27 cellular contexts compared by ENCODE assay signal in the genomic region with DNA sequence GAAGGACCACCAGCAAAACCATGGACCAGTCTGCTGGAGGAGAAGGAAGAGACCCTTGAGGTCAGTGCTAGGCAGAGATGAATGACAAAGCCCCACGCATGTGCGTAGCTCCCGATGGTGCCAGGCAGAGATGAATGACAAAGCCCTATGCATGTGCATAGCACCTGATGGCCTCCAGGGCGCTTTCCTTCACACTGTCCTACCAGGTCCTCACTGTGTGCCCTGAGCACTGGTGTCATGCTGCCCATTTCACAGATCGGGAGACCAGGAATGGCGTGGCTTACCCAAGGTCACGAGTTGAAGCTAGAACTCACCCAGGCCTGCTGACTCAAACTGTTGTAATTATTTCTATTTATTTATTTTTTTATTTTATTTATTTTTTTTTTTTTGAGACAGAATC.
"Had no signal": no experiment of that assay in that cellular context is flagged by ENCODE, and none has a peak within 500 bp of the region (broad histone marks: within the 10 kb centered on the region; RNA-seq: fewer than 3 reads in every experiment).

No MANE protein-coding gene starts in this region.

- H3K4me3 Mint-ChIP-seq: activated CD4-positive, alpha-beta memory T cell treated with anti-CD3 and anti-CD28 coated beads for 36 hours; activated CD4-positive, alpha-beta T cell treated with anti-CD3 and anti-CD28 coated beads, Interleukin-2, amount 10 ng/mL, durations not matched to agents 24 days and 14 days; activated T-cell treated with anti-CD3 and anti-CD28 coated beads, Interleukin-2, amount 50 U/mL, for 24 hours; activated T-helper 17 cell treated with anti-CD3 and anti-CD28 coated beads, Interleukin-2, amount 50 U/mL, for 72 hours; dendritic cell treated with granulocyte-macrophage colony-stimulating factor and Interleukin-4, amounts not matched to agents 40 ng/mL and 50 ng/mL, for 4 days; nephron; stimulated activated effector memory CD8-positive, alpha-beta T cell treated with anti-CD3 and anti-CD28 coated beads, Interleukin-12 subunit alpha, Interleukin-12 subunit beta, amount 100 ng/mL, for 72 hours; stimulated activated naive CD8-positive, alpha-beta T cell treated with anti-CD3 and anti-CD28 coated beads, Interleukin-15, Interleukin-2, amounts not matched to agents 100 ng/mL and 50 ng/mL, for 24 hours had no signal

- H3K4me3 ChIP-seq: gastrocnemius medialis, skin epidermis, upper lobe of left lung had no signal

- H3K9me3 ChIP-seq: gastrocnemius medialis, neutrophil, upper lobe of left lung had no signal

- H3K4me1 Mint-ChIP-seq: activated CD4-positive, alpha-beta T cell treated with anti-CD3 and anti-CD28 coated beads, Interleukin-2, amount 10 ng/mL, durations not matched to agents 24 days and 14 days; activated T-helper 17 cell treated with anti-CD3 and anti-CD28 coated beads, Interleukin-2, amount 50 U/mL, for 72 hours; stimulated activated effector memory CD8-positive, alpha-beta T cell treated with anti-CD3 and anti-CD28 coated beads, Interleukin-12 subunit alpha, Interleukin-12 subunit beta, amount 100 ng/mL, for 72 hours had no signal

- ATAC-seq: activated CD4-positive, CD25-positive, alpha-beta regulatory T cell treated with anti-CD3 and anti-CD28 coated beads, Interleukin-2, amount 50 U/mL, for 24 hours; activated T-helper 17 cell treated with anti-CD3 and anti-CD28 coated beads, Interleukin-2, amount 50 U/mL, for 72 hours; gastrocnemius medialis; sciatic nerve; stimulated activated effector memory CD8-positive, alpha-beta T cell treated with anti-CD3 and anti-CD28 coated beads, Interleukin-12 subunit alpha, Interleukin-12 subunit beta, amount 100 ng/mL, for 72 hours had no signal

- H3K9me3 Mint-ChIP-seq: activated CD4-positive, alpha-beta T cell treated with anti-CD3 and anti-CD28 coated beads, Interleukin-2, amount 10 ng/mL, durations not matched to agents 24 days and 14 days; activated T-helper 17 cell treated with anti-CD3 and anti-CD28 coated beads, Interleukin-2, amount 50 U/mL, for 72 hours; dendritic cell treated with granulocyte-macrophage colony-stimulating factor and Interleukin-4, amounts not matched to agents 40 ng/mL and 50 ng/mL, for 4 days; nephron; stimulated activated effector memory CD8-positive, alpha-beta T cell treated with anti-CD3 and anti-CD28 coated beads, Interleukin-12 subunit alpha, Interleukin-12 subunit beta, amount 100 ng/mL, for 72 hours; stimulated activated naive CD8-positive, alpha-beta T cell treated with anti-CD3 and anti-CD28 coated beads, Interleukin-15, Interleukin-2, amounts not matched to agents 100 ng/mL and 50 ng/mL, for 24 hours had no signal

- H3K27ac ChIP-seq: epithelial cell of prostate, gastrocnemius medialis, neutrophil, skin epidermis, upper lobe of left lung had no signal

- H3K4me1 ChIP-seq: gastrocnemius medialis had no signal

- H3K27me3 ChIP-seq: gastrocnemius medialis, neutrophil, upper lobe of left lung had no signal

- H3K27me3 Mint-ChIP-seq: activated CD4-positive, alpha-beta memory T cell treated with anti-CD3 and anti-CD28 coated beads for 36 hours; activated CD4-positive, alpha-beta T cell treated with anti-CD3 and anti-CD28 coated beads, Interleukin-2, amount 10 ng/mL, durations not matched to agents 24 days and 14 days; activated T-cell treated with anti-CD3 and anti-CD28 coated beads, Interleukin-2, amount 50 U/mL, for 24 hours; activated T-helper 17 cell treated with anti-CD3 and anti-CD28 coated beads, Interleukin-2, amount 50 U/mL, for 72 hours; dendritic cell treated with granulocyte-macrophage colony-stimulating factor and Interleukin-4, amounts not matched to agents 40 ng/mL and 50 ng/mL, for 4 days; progenitor cell of endocrine pancreas; stimulated activated naive CD8-positive, alpha-beta T cell treated with anti-CD3 and anti-CD28 coated beads, Interleukin-15, Interleukin-2, amounts not matched to agents 100 ng/mL and 50 ng/mL, for 24 hours had no signal

- H3K27ac Mint-ChIP-seq: activated CD4-positive, alpha-beta memory T cell treated with anti-CD3 and anti-CD28 coated beads for 36 hours; activated CD4-positive, alpha-beta T cell treated with anti-CD3 and anti-CD28 coated beads, Interleukin-2, amount 10 ng/mL, durations not matched to agents 24 days and 14 days; activated T-cell treated with anti-CD3 and anti-CD28 coated beads, Interleukin-2, amount 50 U/mL, for 24 hours; activated T-helper 17 cell treated with anti-CD3 and anti-CD28 coated beads, Interleukin-2, amount 50 U/mL, for 72 hours; dendritic cell treated with granulocyte-macrophage colony-stimulating factor and Interleukin-4, amounts not matched to agents 40 ng/mL and 50 ng/mL, for 4 days; nephron; progenitor cell of endocrine pancreas; stimulated activated effector memory CD8-positive, alpha-beta T cell treated with anti-CD3 and anti-CD28 coated beads, Interleukin-12 subunit alpha, Interleukin-12 subunit beta, amount 100 ng/mL, for 72 hours; stimulated activated naive CD8-positive, alpha-beta T cell treated with anti-CD3 and anti-CD28 coated beads, Interleukin-15, Interleukin-2, amounts not matched to agents 100 ng/mL and 50 ng/mL, for 24 hours had no signal

- DNase-seq: activated CD4-positive, alpha-beta memory T cell treated with anti-CD3 and anti-CD28 coated beads for 36 hours; activated CD4-positive, alpha-beta T cell treated with anti-CD3 and anti-CD28 coated beads, Interleukin-2, amount 10 ng/mL, durations not matched to agents 24 days and 14 days; activated CD8-positive, alpha-beta memory T cell treated with anti-CD3 and anti-CD28 coated beads, Interleukin-2, amount 50 U/mL, for 4 hours; activated gamma-delta T cell treated with Interleukin-2 at 50 U/mL for 16 hours; activated naive CD4-positive, alpha-beta T cell treated with anti-CD3 and anti-CD28 coated beads, Interleukin-2, amount 50 U/mL, for 16 hours; activated T-cell treated with anti-CD3 and anti-CD28 coated beads, Interleukin-2, amount 50 U/mL, for 24 hours; amniotic stem cell; central memory CD4-positive, alpha-beta T cell; gastrocnemius medialis; glutamatergic neuron; islet precursor cell; left cardiac atrium; left ventricle myocardium superior; stimulated activated CD4-positive, alpha-beta T cell treated with anti-CD3 and anti-CD28 coated beads, Interleukin-4, amount 100 ng/mL, for 24 hours; substantia nigra; upper lobe of left lung had no signal
